Comparison of ENCODE assay signal across 23 cellular contexts in genomic region chr7:158751199-158751598, GRCh38. TPM values are rescaled to one million over a fixed set of nuclear protein-coding genes. Genes with fewer than 3 reads are reported as not detected.
DNase-seq lines count a peak whose midpoint lies in the region; ATAC-seq, FAIRE-seq and TF ChIP-seq lines count a peak whose summit lies in the region.
"Had no signal": no experiment of that assay in that cellular context is flagged by ENCODE, and none has a peak within 500 bp of the region (broad histone marks: within the 10 kb centered on the region; RNA-seq: fewer than 3 reads in every experiment).

No MANE protein-coding gene starts in this region.

- CTCF ChIA-PET in HepG2 (lab: Yijun Ruan, JAX; ENCODE audit: low intra/inter-chr PET ratio, low total read pairs) = no interaction called here
- CTCF ChIA-PET in K562 (lab: Yijun Ruan, JAX; ENCODE audit: low intra/inter-chr PET ratio) = no interaction called here

- no peaks in the 10 kb centered on the region for H3K4me1 ChIP-seq in HepG2 (ENCODE audit: insufficient read depth, low read length)
- H3K4me1 ChIP-seq in right lobe of liver = no peaks in the 10 kb centered on the region
- no peaks in the 10 kb centered on the region; a peak in 2 of 5 replicates for H3K4me1 ChIP-seq in K562 (replicated peaks in 1 of 2; ENCODE audit: control insufficient read depth in 2 of 2, insufficient read depth in 2 of 2, low read length in 2 of 2)
- H3K4me1 ChIP-seq in neural progenitor cell = no peaks in the 10 kb centered on the region
- H3K4me1 ChIP-seq: A549, Caco-2 had no signal

- H3K9me3 Mint-ChIP-seq in activated T-cell treated with anti-CD3 and anti-CD28 coated beads, Interleukin-2, amount 50 U/mL, for 24 hours = no peaks in the 10 kb centered on the region
- H3K9me3 Mint-ChIP-seq in neural progenitor cell = no peaks in the 10 kb centered on the region
- H3K9me3 Mint-ChIP-seq: CD4-positive, alpha-beta T cell; CD8-positive, alpha-beta T cell had no signal

- H3K79me2 ChIP-seq in HepG2 (ENCODE audit: insufficient read depth, low read length) = no peaks in the 10 kb centered on the region
- H3K79me2 ChIP-seq in K562 (ENCODE audit: control insufficient read depth, insufficient read depth, low read length) = no peaks in the 10 kb centered on the region
- no peaks in the 10 kb centered on the region for H3K79me2 ChIP-seq in neural progenitor cell (ENCODE audit: low read depth)

- H3K27ac ChIP-seq in HepG2 (ENCODE audit: extremely low read length, insufficient read depth, low read length) = no peak overlapping the region
- no peak overlapping the region for H3K27ac ChIP-seq in right lobe of liver
- H3K27ac ChIP-seq in K562 (ENCODE audit: extremely low read depth, low read depth, low read length) = no peak overlapping the region
- no peak overlapping the region for H3K27ac ChIP-seq in neural progenitor cell
- H3K27ac ChIP-seq: 22Rv1; A549; BLaER1 treated with 17β-estradiol and CSF1 and Interleukin-3, amounts not matched to agents 10 nM and 100 nM; C4-2B had no signal

- H3F3A ChIP-seq in neural progenitor cell (ENCODE audit: low read depth) = no peaks in the 10 kb centered on the region

- no peak for TF ChIP-seq POLR2A in HepG2 (IDR thresholded peaks at IDR 0.05; ENCODE audit: insufficient read depth in 1 of 2, low read depth in 2 of 2, low read length in 2 of 2)
- no peak for TF ChIP-seq POLR2A in right lobe of liver (IDR thresholded peaks at IDR 0.05)
- TF ChIP-seq POLR2A in K562 (conservative IDR thresholded peaks at IDR 0.05) = no peak

- TF ChIP-seq EP300 in HepG2 (IDR thresholded peaks at IDR 0.05; ENCODE audit: low read depth in 2 of 2, low read length in 2 of 2) = no peak
- no peak for TF ChIP-seq EP300 in HepG2 (CRISPR knock-in tag; IDR thresholded peaks at IDR 0.05; ENCODE audit: borderline replicate concordance)
- no peak for TF ChIP-seq EP300 in K562 (IDR thresholded peaks at IDR 0.05; ENCODE audit: low read length)

- H3K27ac Mint-ChIP-seq in activated T-cell treated with anti-CD3 and anti-CD28 coated beads, Interleukin-2, amount 50 U/mL, for 24 hours = peak overlapping the region; percentile 81
- no peak overlapping the region for H3K27ac Mint-ChIP-seq in neural progenitor cell
- H3K27ac Mint-ChIP-seq: B cell; CD4-positive, alpha-beta T cell; CD8-positive, alpha-beta T cell had no signal

- POLR2A ChIA-PET in HepG2 (lab: Yijun Ruan, JAX) = no interaction called here
- POLR2A ChIA-PET in K562 (lab: Yijun Ruan, JAX) = interaction anchor here (2.0 to 3.1 kb wide), 2 partner anchors 8 to 10 kb away, joined by 6 to 22 read pairs; no protein-coding TSS in a partner anchor

- H3K4me2 ChIP-seq in HepG2 (ENCODE audit: low read depth, low read length) (no peak overlapping the region), K562 (ENCODE audit: insufficient read depth, low read length) (no peak overlapping the region), neural progenitor cell (no peak overlapping the region)
- H3K4me2 ChIP-seq: A549; BLaER1 treated with 17β-estradiol and CSF1 and Interleukin-3, amounts not matched to agents 10 nM and 100 nM had no signal

- no peak overlapping the region for H3K4me3 Mint-ChIP-seq in activated T-cell treated with anti-CD3 and anti-CD28 coated beads, Interleukin-2, amount 50 U/mL, for 24 hours
- H3K4me3 Mint-ChIP-seq in neural progenitor cell = no peak overlapping the region
- H3K4me3 Mint-ChIP-seq: B cell; CD4-positive, alpha-beta T cell; CD8-positive, alpha-beta T cell had no signal

- ATAC-seq in HepG2 (no peak), right lobe of liver (no peak), K562 (no peak)
- ATAC-seq: A549; CD8-positive, alpha-beta T cell; GM12878 had no signal

- TF ChIP-seq CTCF in HepG2 (CRISPR knock-in tag; IDR thresholded peaks at IDR 0.05) = no peak
- no peak for TF ChIP-seq CTCF in right lobe of liver (IDR thresholded peaks at IDR 0.05)
- TF ChIP-seq CTCF in K562 (IDR thresholded peaks at IDR 0.05 in 2 of 3, conservative IDR thresholded peaks at IDR 0.05 in 1 of 3; ENCODE audit: insufficient read depth in 2 of 3, low read depth in 1 of 3, low read length in 3 of 3) = no peak
- no peak for TF ChIP-seq CTCF in neural progenitor cell (IDR thresholded peaks at IDR 0.05)

- no peak overlapping the region for H2AFZ ChIP-seq in HepG2 (ENCODE audit: low read length)
- no peak overlapping the region for H2AFZ ChIP-seq in K562 (ENCODE audit: low read depth, low read length)
- H2AFZ ChIP-seq in neural progenitor cell (replicated peaks) = no peak overlapping the region

- intact Hi-C loops in HepG2 (cut with micrococcal nuclease; ENCODE audit: unreplicated experiment) (no loop called here), right lobe of liver (cut with DNase I) (no loop called here), K562 (cut with micrococcal nuclease) (no loop called here)

- no peaks in the 10 kb centered on the region for H3K27me3 Mint-ChIP-seq in activated T-cell treated with anti-CD3 and anti-CD28 coated beads, Interleukin-2, amount 50 U/mL, for 24 hours
- H3K27me3 Mint-ChIP-seq in neural progenitor cell (ENCODE audit: insufficient read depth, low read depth) = peaks cover 2% of the 10 kb centered on the region
- H3K27me3 Mint-ChIP-seq: B cell; CD4-positive, alpha-beta T cell had no signal

- H4K20me1 ChIP-seq in HepG2 (ENCODE audit: insufficient read depth, low read length) (no peaks in the 10 kb centered on the region), K562 (replicated peaks; ENCODE audit: control insufficient read depth, insufficient read depth, low read length) (no peaks in the 10 kb centered on the region), neural progenitor cell (ENCODE audit: low read depth) (no peaks in the 10 kb centered on the region)
- H4K20me1 ChIP-seq: BLaER1 treated with 17β-estradiol and CSF1 and Interleukin-3, amounts not matched to agents 10 nM and 100 nM had no signal

- no peaks in the 10 kb centered on the region for H3K9me1 ChIP-seq in K562 (ENCODE audit: control insufficient read depth, insufficient read depth, low read length)

- H3K4me3 ChIP-seq in HepG2 (replicated peaks in 1 of 3; ENCODE audit: insufficient read depth in 1 of 3, low read depth in 2 of 3, low read length in 3 of 3) (no peak overlapping the region), right lobe of liver (no peak overlapping the region), K562 (no peak overlapping the region), neural progenitor cell (no peak overlapping the region)
- H3K4me3 ChIP-seq: A549; BLaER1 treated with 17β-estradiol and CSF1 and Interleukin-3, amounts not matched to agents 10 nM and 100 nM; GM12878 had no signal

- peaks cover 70% of the 10 kb centered on the region for H3K36me3 Mint-ChIP-seq in activated T-cell treated with anti-CD3 and anti-CD28 coated beads, Interleukin-2, amount 50 U/mL, for 24 hours (ENCODE audit: low read depth)
- peaks cover 13% of the 10 kb centered on the region for H3K36me3 Mint-ChIP-seq in neural progenitor cell

- DNase-seq in activated T-cell treated with anti-CD3 and anti-CD28 coated beads, Interleukin-2, amount 50 U/mL, for 24 hours = no peak
- DNase-seq in activated T-cell treated with anti-CD3 and anti-CD28 coated beads for 4 hours (no peak), HepG2 (ENCODE audit: low spot score) (no peak), right lobe of liver (no peak), K562 (ENCODE audit: extremely low read depth in 1 of 4, low spot score in 3 of 4) (no peak), neural progenitor cell (ENCODE audit: low spot score) (no peak), GF-D8 (lab: John Stamatoyannopoulos, UW) (no peak)
- DNase-seq: AML-193; Caco-2; Calu3; CD4-positive, alpha-beta T cell; CD8-positive, alpha-beta T cell; DMS79 treated with DMSO at 0.1 percent for 48 hours had no signal

- H3K9ac ChIP-seq in HepG2 (ENCODE audit: insufficient read depth, low read depth, low read length) (no peak overlapping the region), K562 (ENCODE audit: insufficient read depth in 1 of 2, low read depth in 2 of 2, low read length in 2 of 2) (no peak overlapping the region), neural progenitor cell (no peak overlapping the region)
- H3K9ac ChIP-seq: BLaER1 treated with 17β-estradiol and CSF1 and Interleukin-3, amounts not matched to agents 10 nM and 100 nM had no signal

- TF ChIP-seq RAD21 in HepG2 (CRISPR knock-in tag; IDR thresholded peaks at IDR 0.05) (no peak), K562 (CRISPR knock-in tag; conservative IDR thresholded peaks at IDR 0.05 in 1 of 2, IDR thresholded peaks at IDR 0.05 in 1 of 2) (no peak)

- H3K4me1 Mint-ChIP-seq in activated T-cell treated with anti-CD3 and anti-CD28 coated beads, Interleukin-2, amount 50 U/mL, for 24 hours (ENCODE audit: low read depth) = peaks cover 12% of the 10 kb centered on the region
- H3K4me1 Mint-ChIP-seq in neural progenitor cell = no peaks in the 10 kb centered on the region
- H3K4me1 Mint-ChIP-seq: B cell had no signal

- H3K9me3 ChIP-seq in HepG2 (ENCODE audit: low read length) (no peaks in the 10 kb centered on the region), right lobe of liver (no peaks in the 10 kb centered on the region), K562 (replicated peaks; ENCODE audit: control insufficient read depth, insufficient read depth, low read depth, low read length) (no peaks in the 10 kb centered on the region), neural progenitor cell (ENCODE audit: low read depth) (no peaks in the 10 kb centered on the region)
- H3K9me3 ChIP-seq: A549; BLaER1 treated with 17β-estradiol and CSF1 and Interleukin-3, amounts not matched to agents 10 nM and 100 nM; Caco-2 had no signal

- in situ Hi-C loops in HepG2 (cut with HindIII; ENCODE audit: extremely low pct_ligation_motif_present, low pct_unique_long_range_greater_than_20kb) (no loop called here), K562 (cut with MboI) (no loop called here)

- 94% methylated on average over 2 of the region's 2 CpGs for WGBS in HepG2 (ENCODE audit: low lambda C conversion rate)
- WGBS in right lobe of liver (ENCODE audit: insufficient coverage, low coverage, low lambda C conversion rate, missing lambda C conversion rate) = 100% methylated on average over 2 of the region's 2 CpGs
- WGBS in K562 (ENCODE audit: insufficient coverage, low coverage, missing lambda C conversion rate) = 93% methylated on average over 2 of the region's 2 CpGs

- BruUV-seq in HepG2 (replicated peaks; lab: Mats Ljungman, UMichigan) = no TSS peak
- no TSS peak for BruUV-seq in K562 (replicated peaks; lab: Mats Ljungman, UMichigan)

- H3K36me3 ChIP-seq in HepG2 (replicated peaks in 1 of 2; ENCODE audit: control insufficient read depth in 1 of 2, insufficient read depth in 2 of 2, low read length in 2 of 2) (peaks cover 9 to 37% of the 10 kb centered on the region in 2 experiments; a peak in 4 of 5 replicates), right lobe of liver (peaks cover 0 to 12% (median 2%) of the 10 kb centered on the region in 4 donors), K562 (ENCODE audit: control insufficient read depth, insufficient read depth, low read length) (peaks cover 61% of the 10 kb centered on the region), neural progenitor cell (no peaks in the 10 kb centered on the region)

- H3K27me3 ChIP-seq in HepG2 (ENCODE audit: control insufficient read depth in 1 of 2, insufficient read depth in 2 of 2, low read length in 2 of 2) (no peaks in the 10 kb centered on the region), right lobe of liver (no peaks in the 10 kb centered on the region), K562 (ENCODE audit: control insufficient read depth in 2 of 2, insufficient read depth in 2 of 2, low read length in 2 of 2) (no peaks in the 10 kb centered on the region), neural progenitor cell (no peaks in the 10 kb centered on the region)
- H3K27me3 ChIP-seq: BLaER1 treated with 17β-estradiol and CSF1 and Interleukin-3, amounts not matched to agents 10 nM and 100 nM had no signal

- FAIRE-seq in HepG2 (lab: Jason Lieb, UNC) (no peak), K562 (lab: Jason Lieb, UNC) (no peak)
- FAIRE-seq: A549, D721Med, G401.6, GM12878, GM12892, GM18507 had no signal

RNA-seq across cellular contexts. Expression of gene NCAPG2, which starts 46.6 kb away (rescaled TPM):
- total RNA-seq in HepG2 (2016; rRNA removed; fragmentation: Illumina TruSeq; extraction: Trizol) (30.7 and 46.3 TPM in 2 replicates), right lobe of liver (1 to 10 TPM; 2.7 to 4.8 (median 4.2) TPM), K562 (2014; rRNA removed) (47.2 and 50.6 TPM in 2 replicates), K562 (2014; rRNA removed; fragmentation: Illumina TruSeq; extraction: Trizol) (75.9 and 83.0 TPM in 2 replicates), K562 (2015; rRNA removed; fragmentation: Illumina TruSeq; extraction: Trizol) (65.1 and 70.1 TPM in 2 replicates), K562 (2021) (103 and 127 TPM in 2 replicates), neural progenitor cell (ENCODE audit: low replicate concordance) (74.3 and 89.6 TPM in 2 replicates)
- total RNA-seq in HepG2 (2016; cell fraction: cytosol; rRNA removed; fragmentation: Illumina TruSeq; extraction: Trizol; ENCODE audit: low read depth) = 4.3 and 4.9 TPM in 2 replicates
- 31.3 and 48.9 TPM in 2 replicates for total RNA-seq in HepG2 (2016; cell fraction: insoluble cytoplasmic fraction; rRNA removed; fragmentation: Illumina TruSeq; extraction: Trizol)
- total RNA-seq in HepG2 (2016; cell fraction: membrane; rRNA removed; fragmentation: Illumina TruSeq; extraction: Trizol) = 10.3 and 10.6 TPM in 2 replicates
- 33.8 and 35.6 TPM in 2 replicates for total RNA-seq in HepG2 (2016; cell fraction: nucleus; rRNA removed; fragmentation: Illumina TruSeq; extraction: Trizol)
- polyA plus RNA-seq in HepG2 (2011; rRNA removed) (10.4 and 15.1 TPM in 2 replicates), K562 (2011; rRNA removed) (75.0 and 124 TPM in 2 replicates), K562 (2014; fragmentation: Illumina TruSeq; extraction: Trizol) (78.8 and 86.1 TPM in 2 replicates), K562 (2014; fragmentation: Nextera tagmentation; extraction: Ambion mirVana) (10 to 100 TPM; 21.5 to 97.7 TPM), K562 (2014; rRNA removed) (94.6 and 97.2 TPM in 2 replicates)
- 10.6 and 12.1 TPM in 2 replicates for polyA plus RNA-seq in HepG2 (2011; cell fraction: cytosol; rRNA removed)
- polyA plus RNA-seq in HepG2 (2011; cell fraction: nucleus; rRNA removed) = 14.6 and 15.9 TPM in 2 replicates
- 9.7 and 17.7 TPM in 2 replicates for polyA plus RNA-seq in HepG2 (2012)
- polyA plus RNA-seq in HepG2 (2016; cell fraction: cytosol; fragmentation: Illumina TruSeq; extraction: Trizol; ENCODE audit: low read depth) = 0.87 and 1.1 TPM in 2 replicates
- polyA plus RNA-seq in HepG2 (2016; cell fraction: insoluble cytoplasmic fraction; fragmentation: Illumina TruSeq; extraction: Trizol; ENCODE audit: low read depth) = 41.4 and 43.6 TPM in 2 replicates
- polyA plus RNA-seq in HepG2 (2016; cell fraction: membrane; fragmentation: Illumina TruSeq; extraction: Trizol; ENCODE audit: low read depth) = 3.0 and 3.9 TPM in 2 replicates
- 40.5 and 41.8 TPM in 2 replicates for polyA plus RNA-seq in HepG2 (2016; cell fraction: nucleus; fragmentation: Illumina TruSeq; extraction: Trizol; ENCODE audit: insufficient read depth, low read depth)
- polyA minus RNA-seq in HepG2 (2011; rRNA and poly(A)+ RNA removed; ENCODE audit: low replicate concordance) = 50.3 and 124 TPM in 2 replicates
- polyA minus RNA-seq in HepG2 (2011; cell fraction: cytosol; rRNA and poly(A)+ RNA removed) = 9.1 and 16.4 TPM in 2 replicates
- polyA minus RNA-seq in HepG2 (2011; cell fraction: nucleus; rRNA and poly(A)+ RNA removed) = 27.6 and 33.7 TPM in 2 replicates
- total RNA-seq in K562 (2011; cell fraction: chromatin; rRNA removed; ENCODE audit: low replicate concordance) = 177 and 316 TPM in 2 replicates
- total RNA-seq in K562 (2011; cell fraction: nucleolus; rRNA removed) = 101 and 122 TPM in 2 replicates
- total RNA-seq in K562 (2011; cell fraction: nucleoplasm; rRNA removed) = 178 and 208 TPM in 2 replicates
- polyA plus RNA-seq in K562 (2011; cell fraction: cytosol; rRNA removed) = 54.9 and 63.1 TPM in 2 replicates
- polyA plus RNA-seq in K562 (2011; cell fraction: nucleus; rRNA removed) = 114 and 154 TPM in 2 replicates
- 71.2 and 97.6 TPM in 2 replicates for polyA plus RNA-seq in K562 (2012)
- 201 and 283 TPM in 2 replicates for polyA minus RNA-seq in K562 (2011; rRNA and poly(A)+ RNA removed)
- 50.1 and 65.9 TPM in 2 replicates for polyA minus RNA-seq in K562 (2011; cell fraction: cytosol; rRNA and poly(A)+ RNA removed)
- polyA minus RNA-seq in K562 (2011; cell fraction: nucleus; rRNA and poly(A)+ RNA removed) = 111 and 112 TPM in 2 replicates
